Comparison of ENCODE assay signal across 8 cellular contexts in genomic region chr13:31031482-31031881, GRCh38.
"Had no signal": no experiment of that assay in that cellular context is flagged by ENCODE, and none has a peak within 500 bp of the region (broad histone marks: within the 10 kb centered on the region; RNA-seq: fewer than 3 reads in every experiment).

No MANE protein-coding gene starts in this region.

- H3K4me3 ChIP-seq: GM23338, K562 had no signal

- H3K4me2 ChIP-seq: GM23338 had no signal

- ATAC-seq: GM23338, K562 had no signal

- H2AFZ ChIP-seq: GM23338 had no signal

- FAIRE-seq: H1, H54, K562 had no signal

- DNase-seq: H9, HCEC 1CT, IMR-90 had no signal

- H3K27ac ChIP-seq: HL-60 had no signal
